Comparison of ENCODE assay signal across 10 cellular contexts in genomic region chr21:46056450-46056903, GRCh38.
DNase-seq lines count a peak whose midpoint lies in the region; ATAC-seq lines count a peak whose summit lies in the region.
"Had no signal": no experiment of that assay in that cellular context is flagged by ENCODE, and none has a peak within 500 bp of the region (broad histone marks: within the 10 kb centered on the region; RNA-seq: fewer than 3 reads in every experiment).

No MANE protein-coding gene starts in this region.

- ATAC-seq in GM19328 (IDR thresholded peaks at IDR 0.05; ENCODE audit: unreplicated experiment) (no peak), HG03342 (IDR thresholded peaks at IDR 0.05; ENCODE audit: unreplicated experiment) (no peak)

- DNase-seq in GM03348 (ENCODE audit: low spot score) (peak; percentile 86), astrocyte of the hippocampus (ENCODE audit: low read depth, low spot score) (peak; percentile 88), islet precursor cell (peak; percentile 52), OCI-M2 (lab: John Stamatoyannopoulos, UW; ENCODE audit: unreplicated experiment) (no peak)
- DNase-seq in stimulated activated CD8-positive, alpha-beta memory T cell treated with anti-CD3 and anti-CD28 coated beads, Interleukin-15, amount 100 ng/mL, for 48 hours (ENCODE audit: low read depth in 2 of 2) = peak; percentile 28 to 49
- no peak for DNase-seq in activated naive CD4-positive, alpha-beta T cell treated with anti-CD3 and anti-CD28 coated beads, Interleukin-2, amount 50 U/mL, for 16 hours
- DNase-seq: MV-4-11, naive B cell had no signal

Comparison
In these comparisons a context has a peak if more than half of its experiments do, and no peak if none do; other contexts are left out.
1. DNase-seq: peak in GM03348 (single experiment), astrocyte of the hippocampus (single experiment), islet precursor cell (single experiment) and stimulated activated CD8-positive, alpha-beta memory T cell treated with anti-CD3 and anti-CD28 coated beads, Interleukin-15, amount 100 ng/mL, for 48 hours (2 of 2); none in OCI-M2 (single experiment) and activated naive CD4-positive, alpha-beta T cell treated with anti-CD3 and anti-CD28 coated beads, Interleukin-2, amount 50 U/mL, for 16 hours (single experiment).